ENCODE assay signal across 10 cellular contexts in the genomic region with DNA sequence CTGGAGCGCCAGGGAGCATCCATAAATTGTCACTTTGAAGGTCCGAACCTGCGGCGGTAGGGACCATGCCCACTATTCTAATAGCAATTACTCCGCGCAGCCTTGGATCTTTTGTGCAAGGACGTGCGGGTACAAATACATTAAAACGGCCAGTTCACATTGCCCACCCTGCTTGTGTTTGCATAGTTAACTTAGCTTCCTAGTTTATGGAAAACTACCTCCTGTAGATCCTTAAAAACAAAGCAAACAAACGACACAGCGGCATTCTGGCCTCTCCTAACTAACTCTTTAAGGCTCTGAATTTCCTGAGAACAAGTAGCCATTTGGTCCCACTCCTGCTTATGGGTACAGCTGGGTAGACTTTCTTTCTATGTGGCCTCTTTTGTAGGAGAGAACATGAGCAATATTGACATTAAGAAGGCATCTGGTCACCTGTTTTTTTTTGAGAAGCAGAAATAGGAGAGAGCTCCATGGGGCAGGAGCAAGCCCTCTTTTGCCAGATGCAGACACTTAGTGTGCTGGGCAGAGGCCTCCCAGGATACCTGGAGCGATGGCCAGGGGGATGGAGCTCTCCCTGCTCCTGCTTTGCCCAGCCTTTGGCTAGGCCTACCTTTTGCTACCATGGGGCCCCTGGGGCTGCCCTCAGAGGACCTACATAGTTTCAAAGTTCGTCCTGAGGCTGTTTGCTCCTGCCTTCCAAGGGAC. TPM values are rescaled to one million over a fixed set of nuclear protein-coding genes. Genes with fewer than 3 reads are reported as not detected.
DNase-seq lines count a peak whose midpoint lies in the region; ATAC-seq and TF ChIP-seq lines count a peak whose summit lies in the region.
"Had no signal": no experiment of that assay in that cellular context is flagged by ENCODE, and none has a peak within 500 bp of the region (broad histone marks: within the 10 kb centered on the region; RNA-seq: fewer than 3 reads in every experiment).

No MANE protein-coding gene starts in this region.

- H3K4me1 ChIP-seq in right atrium auricular region: peaks cover 0 to 54% of the 10 kb centered on the region in 2 donors

- peaks cover 68% of the 10 kb centered on the region for H3K27me3 Mint-ChIP-seq in T-helper 17 cell
- H3K27me3 Mint-ChIP-seq in glutamatergic neuron (ENCODE audit: unreplicated experiment): peaks cover 23% of the 10 kb centered on the region
- H3K27me3 Mint-ChIP-seq in type B pancreatic cell: peaks cover 52% of the 10 kb centered on the region

- peak overlapping the region in 1 of 2 donors; percentile 54 for H3K4me3 ChIP-seq in right atrium auricular region

- no peaks in the 10 kb centered on the region for H3K9me3 ChIP-seq in right atrium auricular region
- H3K9me3 ChIP-seq in T-helper 17 cell (ENCODE audit: control insufficient read depth, low read length, poor library complexity, severe bottlenecking): no peaks in the 10 kb centered on the region

- TF ChIP-seq CTCF in right atrium auricular region (IDR thresholded peaks at IDR 0.05) (no peak), glutamatergic neuron (IDR thresholded peaks at IDR 0.05; ENCODE audit: partially characterized antibody, unreplicated experiment) (no peak), type B pancreatic cell (conservative IDR thresholded peaks at IDR 0.05) (no peak)

- H3K36me3 Mint-ChIP-seq in T-helper 17 cell (ENCODE audit: low read depth) (peaks cover 4% of the 10 kb centered on the region), glutamatergic neuron (ENCODE audit: unreplicated experiment) (no peaks in the 10 kb centered on the region), type B pancreatic cell (peaks cover 6% of the 10 kb centered on the region)
- H3K36me3 Mint-ChIP-seq: memory B cell had no signal

- peak overlapping the region; percentile 80 to 81 for H3K27ac ChIP-seq in right atrium auricular region

- H3K9me3 Mint-ChIP-seq in glutamatergic neuron (ENCODE audit: unreplicated experiment) (peaks cover 6% of the 10 kb centered on the region), type B pancreatic cell (no peaks in the 10 kb centered on the region)
- H3K9me3 Mint-ChIP-seq: memory B cell had no signal

- no peak for ATAC-seq in T-helper 17 cell
- no peak for ATAC-seq in HG03135 (IDR thresholded peaks at IDR 0.05; ENCODE audit: unreplicated experiment)

- no peaks in the 10 kb centered on the region for H3K36me3 ChIP-seq in right atrium auricular region

- H3K4me1 Mint-ChIP-seq in T-helper 17 cell (peaks cover 16% of the 10 kb centered on the region), glutamatergic neuron (ENCODE audit: low read depth, unreplicated experiment) (peaks cover 9% of the 10 kb centered on the region), type B pancreatic cell (ENCODE audit: unreplicated experiment) (peaks cover 27% of the 10 kb centered on the region)

- DNase-seq in right atrium auricular region (ENCODE audit: low spot score): no peak
- no peak for DNase-seq in cardiac septum (ENCODE audit: low spot score)
- DNase-seq in T-helper 17 cell: no peak
- no peak for DNase-seq in glutamatergic neuron
- DNase-seq in type B pancreatic cell (ENCODE audit: extremely low spot score, unreplicated experiment): no peak
- DNase-seq in COLO829 (ENCODE audit: low spot score): no peak
- no peak for DNase-seq in DMS114 treated with DMSO at 0.1 percent for 48 hours (lab: John Stamatoyannopoulos, UW; ENCODE audit: unreplicated experiment)
- DNase-seq: activated CD4-positive, alpha-beta T cell treated with anti-CD3 and anti-CD28 coated beads, Interleukin-2, amount 50 U/mL, for 1 hour had no signal

- H3K27me3 ChIP-seq in right atrium auricular region: peaks cover 0 to 5% of the 10 kb centered on the region in 2 donors

- no peak overlapping the region for H3K27ac Mint-ChIP-seq in T-helper 17 cell
- no peak overlapping the region for H3K27ac Mint-ChIP-seq in glutamatergic neuron (ENCODE audit: unreplicated experiment)
- H3K27ac Mint-ChIP-seq in type B pancreatic cell: peak overlapping the region; percentile 77
- H3K27ac Mint-ChIP-seq: memory B cell had no signal

- intact Hi-C loops in cardiac septum (cut with DNase I): no loop called here

- H3K4me3 Mint-ChIP-seq in T-helper 17 cell (peak overlapping the region; percentile 28), glutamatergic neuron (ENCODE audit: unreplicated experiment) (peak overlapping the region; percentile 75), type B pancreatic cell (peak overlapping the region; percentile 81)
- H3K4me3 Mint-ChIP-seq: memory B cell had no signal

RNA-seq across cellular contexts. Expression of a gene that starts 2.1 kb away (rescaled TPM):
- 10 to 100 TPM; 16.0 to 16.1 TPM for total RNA-seq in right atrium auricular region
- total RNA-seq in cardiac septum: 6.0 TPM
- not detected for total RNA-seq in T-helper 17 cell
- 14.0 TPM for total RNA-seq in glutamatergic neuron (ENCODE audit: unreplicated experiment)
- 25.7 and 45.3 TPM in 2 replicates for total RNA-seq in type B pancreatic cell (ENCODE audit: low replicate concordance)

Comparison
In these comparisons a context has a peak if more than half of its experiments do, and no peak if none do; other contexts are left out.
1. H3K4me3 Mint-ChIP-seq: peak in every context shown above with its lines; median percentile 81 in type B pancreatic cell; 75 in glutamatergic neuron; 28 in T-helper 17 cell.